In genomic region chr2:69104281-69104680, GRCh38 we compare ENCODE assay signal across 19 cellular contexts.
DNase-seq lines count a peak whose midpoint lies in the region; ATAC-seq, FAIRE-seq and TF ChIP-seq lines count a peak whose summit lies in the region.
"Had no signal": no experiment of that assay in that cellular context is flagged by ENCODE, and none has a peak within 500 bp of the region (broad histone marks: within the 10 kb centered on the region; RNA-seq: fewer than 3 reads in every experiment).

No MANE protein-coding gene starts in this region.

- H3K9me3 ChIP-seq in ascending aorta (no peaks in the 10 kb centered on the region), esophagus muscularis mucosa (no peaks in the 10 kb centered on the region), ovary (no peaks in the 10 kb centered on the region), testis (no peaks in the 10 kb centered on the region), kidney (ENCODE audit: control insufficient read depth in 1 of 2, low read length in 2 of 2) (no peaks in the 10 kb centered on the region)
- H3K9me3 ChIP-seq: MG63 had no signal

- no peak overlapping the region for H3K9ac ChIP-seq in kidney (ENCODE audit: low read length in 2 of 2)

- TF ChIP-seq POLR2A in esophagus muscularis mucosa (IDR thresholded peaks at IDR 0.05; ENCODE audit: low read depth) (no peak), ovary (IDR thresholded peaks at IDR 0.05) (no peak), testis (IDR thresholded peaks at IDR 0.05) (no peak)

- no peak overlapping the region for H3K4me3 ChIP-seq in ascending aorta
- no peak overlapping the region for H3K4me3 ChIP-seq in esophagus muscularis mucosa
- H3K4me3 ChIP-seq in ovary, result no peak overlapping the region
- H3K4me3 ChIP-seq in testis, result no peak overlapping the region
- no peak overlapping the region for H3K4me3 ChIP-seq in kidney (ENCODE audit: low read length in 2 of 2)
- H3K4me3 ChIP-seq: MG63 had no signal

- TF ChIP-seq EP300 in esophagus muscularis mucosa (IDR thresholded peaks at IDR 0.05) (no peak), ovary (IDR thresholded peaks at IDR 0.05) (no peak)

- no peak for DNase-seq in ascending aorta (ENCODE audit: low spot score in 2 of 2)
- no peak for DNase-seq in esophagus muscularis mucosa (ENCODE audit: extremely low spot score)
- peak; percentile 47 to 68 (median 61) for DNase-seq in ovary
- DNase-seq in testis, result peak; percentile 52
- DNase-seq in globus pallidus (ENCODE audit: low spot score), result no peak
- DNase-seq in left colon, result no peak
- DNase-seq in kidney, result no peak
- DNase-seq: DMS79 treated with DMSO at 0.1 percent for 48 hours, GOT3, Karpas-422, MG63, NCI-H1092 treated with DMSO at 0.1 percent for 48 hours, NCI-H146, NCI-H2029 treated with DMSO at 0.1 percent for 48 hours, NCI-H2171 treated with DMSO at 0.1 percent for 48 hours, NCI-H446 treated with DMSO at 0.1 percent for 48 hours had no signal

- H3K27me3 ChIP-seq in ascending aorta (no peaks in the 10 kb centered on the region), esophagus muscularis mucosa (no peaks in the 10 kb centered on the region), ovary (no peaks in the 10 kb centered on the region), testis (no peaks in the 10 kb centered on the region)
- H3K27me3 ChIP-seq: MG63 had no signal

- H3K4me1 ChIP-seq in ascending aorta (peaks cover 0 to 16% of the 10 kb centered on the region in 2 donors), esophagus muscularis mucosa (peaks cover 12 to 50% (median 43%) of the 10 kb centered on the region in 4 donors), ovary (ENCODE audit: insufficient read depth) (no peaks in the 10 kb centered on the region), testis (no peaks in the 10 kb centered on the region), kidney (ENCODE audit: control insufficient read depth in 1 of 2, insufficient read depth in 1 of 2, low read depth in 1 of 2, low read length in 2 of 2) (no peaks in the 10 kb centered on the region)

- intact Hi-C loops in ascending aorta (cut with DNase I) (loop anchor here (5.0 kb wide), 1 partner anchor 47 kb away; no protein-coding TSS in a partner anchor), esophagus muscularis mucosa (cut with DNase I) (no loop called here), ovary (cut with DNase I) (no loop called here), testis (cut with DNase I; ENCODE audit: low total_unique reads) (no loop called here), left colon (cut with DNase I, micrococcal nuclease) (no loop called here), kidney (cut with DNase I) (no loop called here)

- TF ChIP-seq CTCF in ascending aorta (IDR thresholded peaks at IDR 0.05), result no peak
- TF ChIP-seq CTCF in esophagus muscularis mucosa (IDR thresholded peaks at IDR 0.05), result no peak
- no peak for TF ChIP-seq CTCF in ovary (IDR thresholded peaks at IDR 0.05)
- TF ChIP-seq CTCF in testis (IDR thresholded peaks at IDR 0.05), result no peak
- TF ChIP-seq CTCF in kidney (IDR thresholded peaks at IDR 0.05; ENCODE audit: borderline replicate concordance, extremely low read depth, insufficient read depth), result no peak

- WGBS in esophagus muscularis mucosa, result 50% methylated on average over 3 of the region's 3 CpGs
- WGBS in ovary, 3 donors, result 8 to 12% (median 9%) methylated on average over 3 of the region's 3 CpGs
- 29 to 57% methylated on average over 3 of the region's 3 CpGs for WGBS in testis, 2 donors

- H3K27ac ChIP-seq in ascending aorta (peak overlapping the region; percentile 26 to 29), esophagus muscularis mucosa (replicated peaks in 1 of 4) (peak overlapping the region; percentile 68 to 80 (median 74)), ovary (peak overlapping the region in 1 of 2 donors; percentile 63), testis (peak overlapping the region in 1 of 2 donors; percentile 3), kidney (ENCODE audit: low read depth in 2 of 2, low read length in 2 of 2) (no peak overlapping the region)
- H3K27ac ChIP-seq: C4-2B had no signal

- no peak for ATAC-seq in left colon
- ATAC-seq: HCT116, Panc1 had no signal

- H3K36me3 ChIP-seq in ascending aorta (peaks cover 13 to 39% of the 10 kb centered on the region in 2 donors), esophagus muscularis mucosa (peaks cover 0 to 15% (median 6%) of the 10 kb centered on the region in 4 donors), ovary (no peaks in the 10 kb centered on the region), testis (ENCODE audit: low read depth, missing control alignments) (no peaks in the 10 kb centered on the region), kidney (ENCODE audit: control insufficient read depth in 1 of 2, insufficient read depth in 2 of 2, low read length in 2 of 2) (no peaks in the 10 kb centered on the region)

- no peak for FAIRE-seq in kidney (lab: Jason Lieb, UNC)

Comparison
In these comparisons a context has a peak if more than half of its experiments do, and no peak if none do; other contexts are left out.
1. DNase-seq: peak in ovary (5 of 5) and testis (single experiment); none in ascending aorta (0 of 2), esophagus muscularis mucosa (single experiment), globus pallidus (single experiment), left colon (0 of 2) and kidney (single experiment).
2. H3K27ac ChIP-seq: peak in ascending aorta (2 of 2) and esophagus muscularis mucosa (4 of 4); none in kidney (0 of 2).